28 cellular contexts compared by ENCODE assay signal in the genomic region with DNA sequence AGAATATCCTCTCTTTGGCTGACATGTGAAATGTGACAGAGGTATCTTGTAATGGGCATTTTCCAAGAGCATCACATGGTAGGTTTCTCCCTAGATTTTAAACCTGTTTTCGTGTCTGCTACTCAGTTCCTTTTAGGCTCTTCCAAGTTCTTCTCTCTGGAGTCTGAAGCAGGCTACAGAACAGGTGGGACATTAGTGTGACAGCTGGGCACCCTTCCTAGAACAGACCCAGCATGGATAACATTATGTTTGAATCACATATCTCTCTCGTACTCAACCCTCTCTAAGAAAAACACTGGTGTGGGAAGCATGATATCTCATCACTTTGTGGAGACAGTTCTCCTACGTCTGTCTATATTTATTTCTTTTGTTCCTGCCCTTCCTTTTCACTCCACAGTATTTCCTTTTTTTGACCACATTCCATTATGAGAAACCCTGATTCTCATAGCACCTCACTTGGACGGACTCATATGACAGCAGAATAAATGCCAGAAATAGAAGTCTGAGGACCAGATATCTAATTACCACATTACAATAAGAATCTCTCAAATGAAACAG.
DNase-seq lines count a peak whose midpoint lies in the region; ATAC-seq, FAIRE-seq and TF ChIP-seq lines count a peak whose summit lies in the region.
"Had no signal": no experiment of that assay in that cellular context is flagged by ENCODE, and none has a peak within 500 bp of the region (broad histone marks: within the 10 kb centered on the region; RNA-seq: fewer than 3 reads in every experiment).

No MANE protein-coding gene starts in this region.

- no peak for TF ChIP-seq POLR2A in GM12892 (IDR thresholded peaks at IDR 0.05; ENCODE audit: low read depth, low read length)

- ATAC-seq in HG03280 (IDR thresholded peaks at IDR 0.05; ENCODE audit: unreplicated experiment) (no peak), GM21528 (IDR thresholded peaks at IDR 0.05; ENCODE audit: low FRiP score, unreplicated experiment) (no peak), HG03135 (IDR thresholded peaks at IDR 0.05; ENCODE audit: unreplicated experiment) (no peak)
- ATAC-seq: Panc1, sciatic nerve, T-cell had no signal

- DNase-seq in GM12892 (ENCODE audit: insufficient read length) (no peak), NCI-H2171 (lab: John Stamatoyannopoulos, UW) (peak; percentile 72), cerebellar cortex (ENCODE audit: low spot score) (peak; percentile 94), occipital lobe (lab: John Stamatoyannopoulos, UW) (peak; percentile 4), urothelium cell line (ENCODE audit: low spot score) (no peak)
- DNase-seq: activated CD4-positive, CD25-positive, alpha-beta regulatory T cell treated with anti-CD3 and anti-CD28 coated beads, Interleukin-2, amount 50 U/mL, for 72 hours; activated CD8-positive, alpha-beta memory T cell treated with anti-CD3 and anti-CD28 coated beads for 24 hours; activated T-cell treated with anti-CD3 and anti-CD28 coated beads, Interleukin-2, amount 50 U/mL, for 24 hours; brain microvascular endothelial cell; CD4-positive, alpha-beta memory T cell; esophagus squamous epithelium; GM23248; HFFc6; left ventricle myocardium inferior; NCI-H226; NK-92 treated with Interleukin-12 subunit alpha and Interleukin-12 subunit beta, amount 100 ng/mL, for 24 hours; SJCRH30; stomach; T-cell; transverse colon had no signal

- peak; percentile 30 for FAIRE-seq in GM12892 (lab: Jason Lieb, UNC)
- no peak for FAIRE-seq in urothelium cell line (lab: Jason Lieb, UNC)
- FAIRE-seq: colon, frontal cortex, G401.6 had no signal

Comparison
In these comparisons a context has a peak if more than half of its experiments do, and no peak if none do; other contexts are left out.
1. DNase-seq: peak in NCI-H2171 (single experiment), cerebellar cortex (single experiment) and occipital lobe (single experiment); none in GM12892 (single experiment) and urothelium cell line (single experiment).